In genomic region chr1:228455715-228456114, GRCh38 we compare ENCODE assay signal across 11 cellular contexts. TPM values are rescaled to one million over a fixed set of nuclear protein-coding genes. Genes with fewer than 3 reads are reported as not detected.
DNase-seq lines count a peak whose midpoint lies in the region; ATAC-seq, FAIRE-seq and TF ChIP-seq lines count a peak whose summit lies in the region.
"Had no signal": no experiment of that assay in that cellular context is flagged by ENCODE, and none has a peak within 500 bp of the region (broad histone marks: within the 10 kb centered on the region; RNA-seq: fewer than 3 reads in every experiment).

No MANE protein-coding gene starts in this region.

- ATAC-seq in mucosa of descending colon (no peak), Right ventricle myocardium superior (ENCODE audit: poor library complexity) (no peak)
- ATAC-seq: body of pancreas had no signal

- H3K4me1 ChIP-seq in mucosa of descending colon (ENCODE audit: low read depth) (peaks cover 18% of the 10 kb centered on the region), small intestine (ENCODE audit: control insufficient read depth in 2 of 2, insufficient read depth in 1 of 2, low read depth in 1 of 2, low read length in 1 of 2) (no peaks in the 10 kb centered on the region)

- intact Hi-C loops in mucosa of descending colon (cut with DNase I, micrococcal nuclease) (no loop called here), Right ventricle myocardium superior (cut with DNase I) (no loop called here)

- H3K9me3 ChIP-seq in mucosa of descending colon (no peaks in the 10 kb centered on the region), small intestine (ENCODE audit: control insufficient read depth, low read depth) (no peaks in the 10 kb centered on the region)
- H3K9me3 ChIP-seq: body of pancreas, suprapubic skin had no signal

- CTCF ChIA-PET in BJ (lab: Yijun Ruan, JAX) = interaction anchor here (1.5 to 1.7 kb wide), 3 partner anchors 25 to 115 kb away, joined by 4 to 7 read pairs (median 4); no protein-coding TSS in a partner anchor

- DNase-seq in BJ (ENCODE audit: low read depth) (no peak), GM12864 (ENCODE audit: low read depth) (no peak), foreskin melanocyte (peak; percentile 26), mucosa of descending colon (no peak), Right ventricle myocardium superior (no peak), small intestine (no peak), GM03348 (ENCODE audit: low spot score) (no peak)
- DNase-seq: body of pancreas had no signal

- no peaks in the 10 kb centered on the region for H3K27me3 ChIP-seq in BJ (ENCODE audit: control insufficient read depth, insufficient read depth, low read length)
- peaks cover 0 to 1% of the 10 kb centered on the region in 2 donors for H3K27me3 ChIP-seq in small intestine (ENCODE audit: control insufficient read depth in 2 of 2, insufficient read depth in 2 of 2, low read length in 2 of 2)

- H3K36me3 ChIP-seq in BJ (ENCODE audit: control insufficient read depth, insufficient read depth, low read length) (no peaks in the 10 kb centered on the region), mucosa of descending colon (ENCODE audit: low read depth) (no peaks in the 10 kb centered on the region), small intestine (ENCODE audit: control insufficient read depth in 2 of 2, insufficient read depth in 2 of 2, low read length in 2 of 2) (no peaks in the 10 kb centered on the region)
- H3K36me3 ChIP-seq: suprapubic skin had no signal

- peak; percentile 29; the same call in 1 of the 2 replicates for TF ChIP-seq CTCF in BJ (IDR thresholded peaks at IDR 0.05; ENCODE audit: insufficient read depth, low read depth, low read length)
- TF ChIP-seq CTCF in GM12864 (IDR thresholded peaks at IDR 0.05; ENCODE audit: low read depth, low read length, missing control alignments) = peak; percentile 26
- no peak for TF ChIP-seq CTCF in VCaP (conservative IDR thresholded peaks at IDR 0.05)
- TF ChIP-seq CTCF in mucosa of descending colon (IDR thresholded peaks at IDR 0.05) = no peak

- no peak for FAIRE-seq in small intestine (lab: Jason Lieb, UNC)

- POLR2A ChIA-PET in BJ (lab: Charles Lee) = no interaction called here

- H3K4me3 ChIP-seq in BJ (ENCODE audit: low read depth, low read length) (no peak overlapping the region), GM12864 (ENCODE audit: low read depth, low read length) (peak overlapping the region; percentile 22; the same call in 1 of the 2 replicates), mucosa of descending colon (no peak overlapping the region), small intestine (ENCODE audit: low read depth in 1 of 2, low read length in 2 of 2) (no peak overlapping the region)
- H3K4me3 ChIP-seq: body of pancreas, suprapubic skin had no signal

- 30 to 42% (median 36%) methylated on average over 1 of the region's 1 CpG for WGBS in small intestine, 3 donors

- H3K27ac ChIP-seq in VCaP (peak overlapping the region; percentile 70; the same call in 1 of the 2 replicates), small intestine (ENCODE audit: low read depth in 1 of 2, low read length in 1 of 2) (no peak overlapping the region)
- H3K27ac ChIP-seq: body of pancreas, suprapubic skin had no signal

RNA-seq across cellular contexts. Expression of gene RNF187, which starts 31.5 kb away (rescaled TPM):
- polyA plus RNA-seq in BJ (2011; rRNA removed) = 90.2 and 106 TPM in 2 replicates
- polyA minus RNA-seq in BJ (2011; rRNA and poly(A)+ RNA removed) = 51.0 and 74.6 TPM in 2 replicates
- 10 to 100 TPM; 67.7 to 84.0 (median 68.4) TPM for total RNA-seq in mucosa of descending colon
- 81.7 TPM for total RNA-seq in Right ventricle myocardium superior
- polyA plus RNA-seq in small intestine = 10 to 100 TPM; 25.5 to 44.8 (median 28.6) TPM

RNA-seq across cellular contexts. Expression of gene TRIM17, which starts 39.1 kb away (rescaled TPM):
- polyA plus RNA-seq in BJ (2011; rRNA removed) (0.33 and 0.55 TPM in 2 replicates), small intestine (under 1 TPM in 1 of 3 donors, not detected in 2; 0.48 TPM)
- 0.81 and 0.98 TPM in 2 replicates for polyA minus RNA-seq in BJ (2011; rRNA and poly(A)+ RNA removed)
- total RNA-seq in mucosa of descending colon (under 1 TPM in 2 of 3 donors, not detected in 1; 0.39 to 0.76 TPM), Right ventricle myocardium superior (0.32 TPM)
- total RNA-seq: M059J had no signal

RNA-seq across cellular contexts. Expression of gene TRIM11, which starts 49.1 kb away (rescaled TPM):
- 5.6 and 11.0 TPM in 2 replicates for polyA plus RNA-seq in BJ (2011; rRNA removed)
- polyA minus RNA-seq in BJ (2011; rRNA and poly(A)+ RNA removed) = 12.3 and 16.1 TPM in 2 replicates
- 10 to 100 TPM; 32.1 to 40.4 (median 35.0) TPM for total RNA-seq in mucosa of descending colon
- total RNA-seq in Right ventricle myocardium superior = 6.2 TPM
- polyA plus RNA-seq in small intestine = 10 to 100 TPM; 16.8 to 21.6 (median 19.1) TPM

Comparison
In these comparisons a context has a peak if more than half of its experiments do, and no peak if none do; other contexts are left out.
1. CTCF ChIP-seq: peak in BJ (single experiment) and GM12864 (single experiment); none in VCaP (single experiment) and mucosa of descending colon (single experiment).